10 cellular contexts compared by ENCODE assay signal in the genomic region with DNA sequence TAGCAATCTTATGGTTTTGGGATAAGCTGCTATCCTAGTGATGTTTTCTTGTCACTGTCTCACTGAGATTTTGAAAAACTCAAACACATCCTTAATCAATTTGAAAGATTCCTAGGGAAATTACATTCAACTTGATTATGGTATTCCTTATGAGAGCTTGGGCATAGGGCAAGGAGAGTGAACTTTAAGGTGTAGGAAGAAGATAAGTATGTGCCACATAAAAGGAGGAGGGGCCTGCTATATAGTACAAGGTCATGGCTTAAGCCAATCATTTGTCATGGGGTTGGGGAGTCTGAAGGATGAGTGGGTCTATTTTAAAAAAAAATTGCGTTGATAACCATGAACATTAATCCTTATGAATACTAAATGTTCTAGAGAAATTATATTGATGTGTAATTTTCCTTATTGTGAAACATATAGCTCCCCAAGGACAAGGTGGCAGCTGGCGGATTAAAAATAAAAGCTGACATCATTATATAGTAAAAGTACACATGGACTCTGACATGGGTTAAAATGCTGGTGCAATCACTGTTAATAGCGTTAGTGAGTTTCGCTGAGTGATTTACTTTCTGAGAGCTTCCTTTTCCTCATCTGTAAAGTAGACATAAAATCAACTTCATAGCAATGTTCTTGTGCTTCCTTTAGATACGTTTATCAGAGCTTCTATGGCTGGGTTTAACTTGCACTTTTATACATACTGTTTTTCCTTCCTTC. TPM values are rescaled to one million over a fixed set of nuclear protein-coding genes. Genes with fewer than 3 reads are reported as not detected.
A peak's percentile ranks its signal among the peaks of the same experiment; 100 is the strongest.
DNase-seq lines count a peak whose midpoint lies in the region; ATAC-seq and TF ChIP-seq lines count a peak whose summit lies in the region.
"Had no signal": no experiment of that assay in that cellular context is flagged by ENCODE, and none has a peak within 500 bp of the region (broad histone marks: within the 10 kb centered on the region; RNA-seq: fewer than 3 reads in every experiment).

No MANE protein-coding gene starts in this region.

- H3K27me3 ChIP-seq in OCI-LY1 (ENCODE audit: insufficient read depth, low read length) (no peaks in the 10 kb centered on the region), left lung (no peaks in the 10 kb centered on the region)

- H3K4me3 ChIP-seq in GM12865 (ENCODE audit: low read depth, low read length) (no peak overlapping the region), OCI-LY1 (ENCODE audit: low read depth, low read length, poor library complexity, severe bottlenecking) (no peak overlapping the region), left lung (no peak overlapping the region)

- H3K27ac ChIP-seq in OCI-LY1 (ENCODE audit: low read depth, low read length, poor library complexity, severe bottlenecking) (peak overlapping the region; percentile 17), left lung (peak overlapping the region in 1 of 2 donors; percentile 1)
- H3K27ac ChIP-seq: RWPE1 had no signal

- DNase-seq in GM12865 (ENCODE audit: low read depth) (peak; percentile 26), left lung (no peak), glomerular visceral epithelial cell (ENCODE audit: extremely low spot score) (no peak), COR-L47 (lab: John Stamatoyannopoulos, UW) (no peak), hypothalamus (lab: John Stamatoyannopoulos, UW) (no peak)
- DNase-seq: effector CD8-positive, alpha-beta T cell had no signal

- no peaks in the 10 kb centered on the region for H3F3A ChIP-seq in OCI-LY1 (ENCODE audit: insufficient read depth, low read length)

- H3K36me3 ChIP-seq in OCI-LY1 (ENCODE audit: insufficient read depth, low read length): peaks cover 13% of the 10 kb centered on the region; the same call in 1 of the 2 replicates
- H3K36me3 ChIP-seq in left lung: no peaks in the 10 kb centered on the region

- no peaks in the 10 kb centered on the region for H4K20me1 ChIP-seq in OCI-LY1 (ENCODE audit: insufficient read depth, low read length)

- peaks cover 89% of the 10 kb centered on the region for H3K79me2 ChIP-seq in OCI-LY1 (ENCODE audit: insufficient read depth, low read length)

- H3K9ac ChIP-seq in OCI-LY1 (ENCODE audit: low read length): no peak overlapping the region; the same call in 1 of the 2 replicates

- H3K4me1 ChIP-seq in OCI-LY1 (ENCODE audit: insufficient read depth, low read length, severe bottlenecking) (peaks cover 58% of the 10 kb centered on the region), left lung (peaks cover 0 to 21% of the 10 kb centered on the region in 2 donors)

- no peak for TF ChIP-seq CTCF in GM12865 (IDR thresholded peaks at IDR 0.05; ENCODE audit: insufficient read depth, low read depth, low read length, missing control alignments)
- TF ChIP-seq CTCF in OCI-LY1 (IDR thresholded peaks at IDR 0.05; ENCODE audit: low read length): no peak
- no peak for TF ChIP-seq CTCF in left lung (IDR thresholded peaks at IDR 0.05)

- H3K9me3 ChIP-seq in OCI-LY1 (ENCODE audit: low read length): no peaks in the 10 kb centered on the region
- H3K9me3 ChIP-seq in left lung: no peaks in the 10 kb centered on the region

- H2AFZ ChIP-seq in OCI-LY1 (ENCODE audit: low read length): no peak overlapping the region

- H3K4me2 ChIP-seq in OCI-LY1 (ENCODE audit: low read length): peak overlapping the region; percentile 28; the same call in 1 of the 2 replicates

- ATAC-seq in HG02943 (IDR thresholded peaks at IDR 0.05; ENCODE audit: low read depth, unreplicated experiment): peak; percentile 42
- peak; percentile 58 for ATAC-seq in left lung
- ATAC-seq in HG02840 (IDR thresholded peaks at IDR 0.05; ENCODE audit: low FRiP score, unreplicated experiment): no peak

- intact Hi-C loops in left lung (cut with DNase I): no loop called here

- H3K9me2 ChIP-seq in OCI-LY1 (ENCODE audit: low read depth, low read length): no peaks in the 10 kb centered on the region

RNA-seq across cellular contexts. Expression of a gene that starts 17.4 kb away (rescaled TPM):
- total RNA-seq in left lung: 10 to 100 TPM; 25.2 to 27.5 TPM
